ENCODE assay signal across 1 cellular context in genomic region chr18:6741290-6741689, GRCh38.
A peak's percentile ranks its signal among the peaks of the same experiment; 100 is the strongest.
TF ChIP-seq lines count a peak whose summit lies in the region.

No MANE protein-coding gene starts in this region.

TF ChIP-seq in HEK293, 187 proteins besides CTCF, POLR2A, EP300 and RAD21 (continued from another document and continues in another):
- TF ChIP-seq ZNF24 (tag by site-specific recombination; IDR thresholded peaks at IDR 0.05): peak; percentile 47; the same call in 1 of the 2 replicates
- no peak for TF ChIP-seq ZBTB7A (tag by site-specific recombination; IDR thresholded peaks at IDR 0.05; ENCODE audit: low read depth)
- TF ChIP-seq ZBTB8A (tag by site-specific recombination; IDR thresholded peaks at IDR 0.05): no peak
- TF ChIP-seq ZBTB1 (tag by site-specific recombination; IDR thresholded peaks at IDR 0.05): no peak
- no peak for TF ChIP-seq ZNF548 (tag by site-specific recombination; IDR thresholded peaks at IDR 0.05)
- no peak for TF ChIP-seq YY1 (tag by site-specific recombination; IDR thresholded peaks at IDR 0.05)
- TF ChIP-seq SETDB1 (IDR thresholded peaks at IDR 0.05; ENCODE audit: insufficient read length, low read length): no peak
- no peak for TF ChIP-seq ZNF280C (tag by site-specific recombination; IDR thresholded peaks at IDR 0.05)
- TF ChIP-seq ZNF571 (tag by site-specific recombination; IDR thresholded peaks at IDR 0.05): no peak
- peak; percentile 65 for TF ChIP-seq WT1 (tag by site-specific recombination; IDR thresholded peaks at IDR 0.05)
- no peak for TF ChIP-seq ZNF48 (tag by site-specific recombination; IDR thresholded peaks at IDR 0.05)
- no peak for TF ChIP-seq ZNF174 (tag by site-specific recombination; IDR thresholded peaks at IDR 0.05)
- no peak for TF ChIP-seq ZNF707 (tag by site-specific recombination; IDR thresholded peaks at IDR 0.05)
- no peak for TF ChIP-seq ZNF654 (tag by site-specific recombination; IDR thresholded peaks at IDR 0.05; ENCODE audit: low read depth)
- no peak for TF ChIP-seq ZFP3 (tag by site-specific recombination; IDR thresholded peaks at IDR 0.05; ENCODE audit: low read depth)
- TF ChIP-seq ZNF239 (tag by site-specific recombination; IDR thresholded peaks at IDR 0.05): no peak
- TF ChIP-seq ZNF121 (tag by site-specific recombination; IDR thresholded peaks at IDR 0.05): no peak
- TF ChIP-seq ZNF394 (tag by site-specific recombination; IDR thresholded peaks at IDR 0.05; ENCODE audit: borderline replicate concordance): peak; percentile 30; the same call in 1 of the 2 replicates
- no peak for TF ChIP-seq ZNF792 (tag by site-specific recombination; IDR thresholded peaks at IDR 0.05)
- no peak for TF ChIP-seq HOXA7 (CRISPR knock-in tag; IDR thresholded peaks at IDR 0.05; ENCODE audit: borderline replicate concordance)
- TF ChIP-seq ZNF837 (tag by site-specific recombination; IDR thresholded peaks at IDR 0.05): no peak
- no peak for TF ChIP-seq ZNF560 (tag by site-specific recombination; IDR thresholded peaks at IDR 0.05; ENCODE audit: borderline replicate concordance)
- peak; percentile 72 for TF ChIP-seq PRDM10 (tag by site-specific recombination; IDR thresholded peaks at IDR 0.05)
- TF ChIP-seq ZNF26 (tag by site-specific recombination; IDR thresholded peaks at IDR 0.05): no peak
- TF ChIP-seq RBAK (tag by site-specific recombination; IDR thresholded peaks at IDR 0.05): no peak
- TF ChIP-seq GLIS2 (tag by site-specific recombination; IDR thresholded peaks at IDR 0.05): no peak
- peak; percentile 46; the same call in 1 of the 2 replicates for TF ChIP-seq KLF8 (tag by site-specific recombination; IDR thresholded peaks at IDR 0.05)
- no peak for TF ChIP-seq ZNF416 (tag by site-specific recombination; IDR thresholded peaks at IDR 0.05)
- no peak for TF ChIP-seq ZNF132 (tag by site-specific recombination; IDR thresholded peaks at IDR 0.05; ENCODE audit: borderline replicate concordance)
- peak; percentile 63 for TF ChIP-seq ZNF398 (tag by site-specific recombination; IDR thresholded peaks at IDR 0.05)
- 0 out of 2 replicates have a peak, but pooled peaks have one; percentile 32 for TF ChIP-seq KLF10 (tag by site-specific recombination; IDR thresholded peaks at IDR 0.05)
- no peak for TF ChIP-seq ZBTB17 (tag by site-specific recombination; IDR thresholded peaks at IDR 0.05)
- no peak for TF ChIP-seq ZNF211 (tag by site-specific recombination; IDR thresholded peaks at IDR 0.05; ENCODE audit: low read depth)
- TF ChIP-seq ZBTB26 (tag by site-specific recombination; optimal IDR thresholded peaks at IDR 0.05): no peak
- TF ChIP-seq ZNF624 (tag by site-specific recombination; IDR thresholded peaks at IDR 0.05): no peak
- TF ChIP-seq ATF2 (tag by site-specific recombination; IDR thresholded peaks at IDR 0.05; ENCODE audit: low read depth): peak; percentile 29; the same call in 1 of the 2 replicates
- TF ChIP-seq PATZ1 (tag by site-specific recombination; IDR thresholded peaks at IDR 0.05): no peak
- no peak for TF ChIP-seq ZBTB21 (tag by site-specific recombination; IDR thresholded peaks at IDR 0.05)
- no peak for TF ChIP-seq ZNF561 (tag by site-specific recombination; IDR thresholded peaks at IDR 0.05; ENCODE audit: borderline replicate concordance)
- no peak for TF ChIP-seq REPIN1 (tag by site-specific recombination; IDR thresholded peaks at IDR 0.05; ENCODE audit: low read depth)
- TF ChIP-seq IKZF3 (tag by site-specific recombination; IDR thresholded peaks at IDR 0.05): peak; percentile 67
- TF ChIP-seq ZBTB10 (tag by site-specific recombination; IDR thresholded peaks at IDR 0.05): no peak
- no peak for TF ChIP-seq OVOL3 (tag by site-specific recombination; IDR thresholded peaks at IDR 0.05)
- TF ChIP-seq ZNF138 (tag by site-specific recombination; IDR thresholded peaks at IDR 0.05; ENCODE audit: borderline replicate concordance): no peak
- peak; percentile 77 for TF ChIP-seq GFI1B (tag by site-specific recombination; IDR thresholded peaks at IDR 0.05)
- TF ChIP-seq ZNF248 (tag by site-specific recombination; IDR thresholded peaks at IDR 0.05): no peak
- TF ChIP-seq ZNF776 (tag by site-specific recombination; IDR thresholded peaks at IDR 0.05; ENCODE audit: borderline replicate concordance): no peak
- TF ChIP-seq ZNF521 (tag by site-specific recombination; IDR thresholded peaks at IDR 0.05): no peak
- TF ChIP-seq ZNF324 (tag by site-specific recombination; IDR thresholded peaks at IDR 0.05): no peak
- peak; percentile 20; the same call in 1 of the 2 replicates for TF ChIP-seq ZNF513 (tag by site-specific recombination; IDR thresholded peaks at IDR 0.05)
